In the genomic region with DNA sequence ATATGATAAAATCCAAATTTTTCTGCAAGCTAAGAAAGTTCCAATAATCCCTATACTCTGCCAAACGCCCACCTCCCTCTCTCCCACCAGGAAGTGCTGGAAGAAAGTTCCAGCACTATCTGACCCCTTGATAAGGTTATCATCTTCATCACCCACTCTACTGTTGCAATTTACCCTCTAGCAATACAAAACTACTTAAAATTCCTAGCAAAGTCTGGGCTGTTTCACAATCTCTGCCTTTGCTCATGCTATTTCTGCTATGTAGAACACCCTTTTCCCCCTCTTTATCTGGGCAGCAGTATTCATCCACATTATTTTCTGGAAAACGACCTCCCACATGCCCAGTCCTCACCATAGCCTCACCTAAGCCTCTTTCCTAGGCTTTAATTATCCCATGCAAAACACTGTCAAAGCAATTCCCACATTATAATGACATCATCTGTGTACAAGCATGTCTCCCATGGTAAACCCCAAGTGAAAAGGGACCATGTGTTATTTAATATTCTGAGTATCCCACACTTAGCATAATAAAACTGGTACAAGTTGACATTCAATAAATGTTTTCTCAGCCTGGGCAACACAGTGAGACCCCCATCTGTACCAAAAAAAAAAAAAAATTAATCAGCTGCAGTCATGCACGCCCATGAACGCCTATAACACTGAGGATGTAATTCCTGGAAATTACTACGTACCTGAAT, we compare ENCODE assay signal across 1 cellular context.
TF ChIP-seq lines count a peak whose summit lies in the region.

No MANE protein-coding gene starts in this region.

TF ChIP-seq in IMR-90, 13 proteins besides CTCF, POLR2A, EP300 and RAD21:
- TF ChIP-seq CEBPB (IDR thresholded peaks at IDR 0.05; ENCODE audit: low read depth, low read length), result peak; percentile 72
- TF ChIP-seq MXI1 (IDR thresholded peaks at IDR 0.05; ENCODE audit: borderline replicate concordance, low read depth, low read length), result no peak
